8 cellular contexts compared by ENCODE assay signal in the genomic region with DNA sequence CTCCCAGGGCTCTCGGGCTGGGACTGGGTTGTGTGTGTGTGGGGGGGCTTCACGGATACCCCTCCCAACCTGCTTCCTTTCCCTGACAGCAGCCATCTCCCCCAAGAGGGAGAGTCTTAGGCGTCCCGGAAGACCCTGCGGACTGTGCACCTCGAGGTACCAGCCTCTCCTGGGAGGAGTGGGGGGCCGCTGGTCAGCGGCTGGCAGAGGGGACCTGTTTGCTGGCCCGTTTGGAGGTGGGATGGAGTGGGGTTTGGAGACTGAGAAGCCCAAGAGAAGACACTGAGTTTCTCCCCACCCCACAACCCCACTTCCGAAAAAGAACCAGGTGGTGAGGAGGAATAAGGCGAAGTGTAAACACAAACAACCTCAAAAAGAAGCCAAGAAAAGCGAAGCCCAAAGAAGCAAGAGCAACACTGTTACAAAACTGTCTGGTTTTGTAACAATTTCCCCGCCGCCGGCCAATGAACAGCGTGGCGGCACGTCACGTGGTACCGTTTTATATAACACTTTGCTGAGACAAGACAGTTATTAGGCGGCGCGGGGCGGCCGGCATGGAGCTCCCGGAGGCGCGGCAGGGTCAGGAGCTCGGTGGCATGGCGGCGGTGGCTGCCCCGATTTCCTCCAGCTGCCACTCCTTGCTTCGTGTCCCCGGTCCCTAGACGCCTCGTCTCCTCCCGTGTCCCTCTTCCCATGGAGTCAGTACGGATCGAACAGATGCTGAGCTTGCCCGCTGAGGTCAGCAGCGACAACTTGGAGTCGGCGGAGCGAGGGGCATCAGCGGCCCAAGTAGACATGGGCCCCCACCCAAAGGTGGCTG. TPM values are rescaled to one million over a fixed set of nuclear protein-coding genes. Genes with fewer than 3 reads are reported as not detected.
A peak's percentile ranks its signal among the peaks of the same experiment; 100 is the strongest.
DNase-seq lines count a peak whose midpoint lies in the region; ATAC-seq and TF ChIP-seq lines count a peak whose summit lies in the region.

A gene (plus strand): TSS at position 531 of the 820 bp plus-strand sequence. CDS start 163 bp downstream, at position 694.

- peaks cover 0 to 41% (median 0%) of the 10 kb centered on the region in 7 donors for H3K27me3 ChIP-seq in heart right ventricle

- peak within 1 kb of the TSS; percentile 30 to 66 (median 60) for H3K4me3 ChIP-seq in heart right ventricle

- ATAC-seq in HG02759 (IDR thresholded peaks at IDR 0.05; ENCODE audit: unreplicated experiment): peak; percentile 30
- ATAC-seq in heart right ventricle: peak; percentile 47 to 87 (median 74)

- intact Hi-C loops in heart right ventricle (cut with DNase I): no loop called here
- intact Hi-C loops in posterior vena cava (cut with DNase I): loop anchor here in 1 of 2 donors (5.0 kb wide), 1 partner anchor 898 kb away; a partner anchor contains a TSS

- no peaks in the 10 kb centered on the region for H3K36me3 ChIP-seq in heart right ventricle

- DNase-seq in AG08395 (ENCODE audit: low spot score) (peak; percentile 40), SKM-1 (lab: John Stamatoyannopoulos, UW; ENCODE audit: unreplicated experiment) (peak; percentile 35), heart right ventricle (peak; percentile 63 to 65), posterior vena cava (ENCODE audit: low spot score) (peak; percentile 91), ureter (ENCODE audit: low spot score) (peak; percentile 70), GM19238 (ENCODE audit: insufficient read length, low spot score) (no peak)

- H3K27ac ChIP-seq in adipose tissue (ENCODE audit: low read depth, low read length): peak within 1 kb of the TSS; percentile 22
- peak within 1 kb of the TSS in 9 of 10 donors; percentile 61 to 75 (median 66) for H3K27ac ChIP-seq in heart right ventricle

- 0 to 42% (median 3%) methylated on average over 21 to 45 of the region's 45 CpGs for WGBS in adipose tissue, 3 donors
- WGBS in heart right ventricle, 2 donors: 0 to 2% methylated on average over 25 to 45 of the region's 45 CpGs

- peaks cover 0 to 7% (median 0%) of the 10 kb centered on the region in 11 donors for H3K9me3 ChIP-seq in heart right ventricle

- peaks cover 0 to 19% (median 6%) of the 10 kb centered on the region in 9 donors for H3K4me1 ChIP-seq in heart right ventricle

- no peak for TF ChIP-seq CTCF in heart right ventricle (IDR thresholded peaks at IDR 0.05)

RNA-seq across cellular contexts. Expression of the gene that starts here (rescaled TPM):
- polyA plus RNA-seq in adipose tissue: 1 to 10 TPM; 2.3 to 6.8 (median 3.0) TPM
- total RNA-seq in heart right ventricle: 1 to 10 TPM in 8 of 10 donors, under 1 TPM in 2; 0.43 to 6.1 (median 1.4) TPM
- 1 to 10 TPM in 1 of 2 donors, under 1 TPM in 1; 0.65 to 1.3 TPM for polyA plus RNA-seq in heart right ventricle
- 1 to 10 TPM; 3.1 to 5.7 TPM for total RNA-seq in posterior vena cava
- total RNA-seq in ureter: 6.9 TPM
